8 cellular contexts compared by ENCODE assay signal in the genomic region with DNA sequence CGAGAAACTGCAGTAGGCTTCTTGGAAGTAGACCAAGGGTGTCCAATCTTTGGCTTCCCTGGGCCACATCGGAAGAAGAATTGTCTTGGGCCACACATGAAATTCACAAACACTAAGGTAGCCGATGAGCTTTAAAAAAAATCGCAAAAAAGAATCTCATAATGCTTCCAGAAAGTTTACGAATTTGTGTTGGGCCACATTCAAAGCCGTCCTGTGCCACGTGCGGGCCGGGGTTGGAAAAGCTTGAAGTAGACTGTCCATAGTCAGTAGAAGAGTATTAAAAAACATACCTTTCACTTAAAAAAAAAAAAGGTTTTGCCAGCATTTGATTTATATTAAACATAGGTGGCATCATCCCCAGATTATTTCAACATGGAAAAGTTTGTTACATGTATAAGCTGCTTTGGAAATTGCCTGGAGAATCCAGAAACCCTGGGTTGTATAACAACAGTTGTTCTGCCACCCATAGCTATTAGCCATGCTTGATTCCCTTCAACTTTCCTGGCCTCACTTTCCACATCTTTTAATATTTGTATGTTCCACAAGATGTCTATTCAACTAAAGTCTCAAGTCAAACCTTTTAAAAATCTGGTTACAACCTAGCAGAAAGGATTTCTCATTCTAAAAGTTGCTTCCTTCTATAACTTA. TPM values are rescaled to one million over a fixed set of nuclear protein-coding genes. Genes with fewer than 3 reads are reported as not detected.
DNase-seq lines count a peak whose midpoint lies in the region; ATAC-seq, FAIRE-seq and TF ChIP-seq lines count a peak whose summit lies in the region.

No MANE protein-coding gene starts in this region.

- H2AFZ ChIP-seq in OCI-LY1 (ENCODE audit: low read length) = no peak overlapping the region

- WGBS in endodermal cell (ENCODE audit: insufficient coverage in 1 of 2, insufficient read length in 1 of 2), 2 experiments = 82 to 86% methylated on average over 2 to 9 of the region's 9 CpGs

- CTCF ChIA-PET in CD8-positive, alpha-beta T cell (lab: Charles Lee) = interaction anchor here (0.8 to 1.4 kb wide), 3 partner anchors 73 to 260 kb away, joined by 3 read pairs; a partner anchor contains a TSS

- peaks cover 4% of the 10 kb centered on the region for H3K9me3 ChIP-seq in CD8-positive, alpha-beta T cell (ENCODE audit: low read length)
- peaks cover 10% of the 10 kb centered on the region; the same call in 1 of the 2 replicates for H3K9me3 ChIP-seq in OCI-LY1 (ENCODE audit: low read length)
- peaks cover 22% of the 10 kb centered on the region for H3K9me3 ChIP-seq in endodermal cell (ENCODE audit: control insufficient read depth, low read length)
- H3K9me3 ChIP-seq in neutrophil = no peaks in the 10 kb centered on the region

- FAIRE-seq in D721Med (lab: Jason Lieb, UNC) = no peak

- H3K4me1 ChIP-seq in CD8-positive, alpha-beta T cell (ENCODE audit: insufficient read depth, low read length) = no peaks in the 10 kb centered on the region
- peaks cover 14% of the 10 kb centered on the region for H3K4me1 ChIP-seq in OCI-LY1 (ENCODE audit: insufficient read depth, low read length, severe bottlenecking)
- H3K4me1 ChIP-seq in endodermal cell (ENCODE audit: control insufficient read depth, insufficient read depth, low read length) = no peaks in the 10 kb centered on the region
- peaks cover 12 to 17% of the 10 kb centered on the region in 2 experiments for H3K4me1 ChIP-seq in neutrophil (ENCODE audit: control insufficient read depth in 1 of 2, insufficient read depth in 1 of 2, low read depth in 1 of 2, low read length in 1 of 2)

- DNase-seq in CD8-positive, alpha-beta T cell = no peak
- DNase-seq in endodermal cell = no peak
- no peak for DNase-seq in NCI-H1436 (lab: John Stamatoyannopoulos, UW)
- DNase-seq in D721Med (ENCODE audit: insufficient read length, low spot score) = no peak

- POLR2A ChIA-PET in CD8-positive, alpha-beta T cell (lab: Charles Lee) = interaction anchor here (1.0 to 2.0 kb wide), 3 partner anchors 42 to 92 kb away, joined by 4 to 6 read pairs (median 4); a partner anchor contains a TSS

- H4K20me1 ChIP-seq in OCI-LY1 (ENCODE audit: insufficient read depth, low read length) = no peaks in the 10 kb centered on the region

- H3K4me2 ChIP-seq in OCI-LY1 (ENCODE audit: low read length) = peak overlapping the region; percentile 91

- no peaks in the 10 kb centered on the region for H3K27me3 ChIP-seq in CD8-positive, alpha-beta T cell (ENCODE audit: insufficient read depth, low read length)
- H3K27me3 ChIP-seq in OCI-LY1 (ENCODE audit: insufficient read depth, low read length) (no peaks in the 10 kb centered on the region), endodermal cell (ENCODE audit: control insufficient read depth, insufficient read depth, low read length, poor library complexity, severe bottlenecking) (no peaks in the 10 kb centered on the region), neutrophil (no peaks in the 10 kb centered on the region)

- H3K9ac ChIP-seq in OCI-LY1 (ENCODE audit: low read length) (peak overlapping the region; percentile 78), endodermal cell (ENCODE audit: extremely low read depth, low read length, poor library complexity, severe bottlenecking) (peak overlapping the region; percentile 62)

- H3K27me3 Mint-ChIP-seq in CD8-positive, alpha-beta T cell (ENCODE audit: low read depth) = no peaks in the 10 kb centered on the region
- H3K27me3 Mint-ChIP-seq in endodermal cell (ENCODE audit: insufficient read depth) = peaks cover 6% of the 10 kb centered on the region

- peaks cover 9% of the 10 kb centered on the region for H3K9me3 Mint-ChIP-seq in CD8-positive, alpha-beta T cell
- peaks cover 21% of the 10 kb centered on the region for H3K9me3 Mint-ChIP-seq in endodermal cell

- TF ChIP-seq CTCF in CD8-positive, alpha-beta T cell (IDR thresholded peaks at IDR 0.05) = no peak
- no peak for TF ChIP-seq CTCF in OCI-LY1 (IDR thresholded peaks at IDR 0.05; ENCODE audit: low read length)
- TF ChIP-seq CTCF in endodermal cell (conservative IDR thresholded peaks at IDR 0.05) = no peak
- TF ChIP-seq CTCF in neutrophil (IDR thresholded peaks at IDR 0.05) = no peak
- no peak for TF ChIP-seq CTCF in D721Med (IDR thresholded peaks at IDR 0.05; ENCODE audit: insufficient read depth, missing control alignments)

- H3K27ac Mint-ChIP-seq in CD8-positive, alpha-beta T cell = peak overlapping the region; percentile 89
- peak overlapping the region; percentile 95 for H3K27ac Mint-ChIP-seq in endodermal cell

- peak overlapping the region; percentile 71 for H3K4me3 ChIP-seq in CD8-positive, alpha-beta T cell (ENCODE audit: low read depth, low read length)
- H3K4me3 ChIP-seq in OCI-LY1 (ENCODE audit: low read depth, low read length, poor library complexity, severe bottlenecking) = peak overlapping the region; percentile 83
- H3K4me3 ChIP-seq in endodermal cell (ENCODE audit: low read length) = peak overlapping the region; percentile 89
- peak overlapping the region; percentile 66 to 83 for H3K4me3 ChIP-seq in neutrophil (ENCODE audit: low read depth in 1 of 2, low read length in 1 of 2)

- no peaks in the 10 kb centered on the region for H3K36me3 ChIP-seq in CD8-positive, alpha-beta T cell (ENCODE audit: insufficient read depth, low read length)
- H3K36me3 ChIP-seq in OCI-LY1 (ENCODE audit: insufficient read depth, low read length) (no peaks in the 10 kb centered on the region; the same call in 1 of the 2 replicates), endodermal cell (ENCODE audit: control insufficient read depth, insufficient read depth, low read length) (no peaks in the 10 kb centered on the region), neutrophil (no peaks in the 10 kb centered on the region)

- intact Hi-C loops in CD8-positive, alpha-beta T cell (cut with DNase I, micrococcal nuclease) = loop anchor here (1.0 to 10.0 kb wide), 9 partner anchors 41 to 1105 kb away; a partner anchor contains a TSS

- H3K4me3 Mint-ChIP-seq in CD8-positive, alpha-beta T cell = peak overlapping the region; percentile 87
- H3K4me3 Mint-ChIP-seq in endodermal cell = peak overlapping the region; percentile 84

- H3K27ac ChIP-seq in CD8-positive, alpha-beta T cell (ENCODE audit: low read depth, low read length) = peak overlapping the region; percentile 70
- H3K27ac ChIP-seq in OCI-LY1 (ENCODE audit: low read depth, low read length, poor library complexity, severe bottlenecking) = peak overlapping the region; percentile 52
- H3K27ac ChIP-seq in endodermal cell (ENCODE audit: low read depth, low read length) = peak overlapping the region; percentile 92
- peak overlapping the region; percentile 89 for H3K27ac ChIP-seq in neutrophil

- H3K36me3 Mint-ChIP-seq in CD8-positive, alpha-beta T cell = peaks cover 19% of the 10 kb centered on the region
- peaks cover 22% of the 10 kb centered on the region for H3K36me3 Mint-ChIP-seq in endodermal cell (ENCODE audit: low read depth)

- H3K4me1 Mint-ChIP-seq in CD8-positive, alpha-beta T cell (ENCODE audit: low read depth) = peaks cover 17% of the 10 kb centered on the region
- peaks cover 7% of the 10 kb centered on the region for H3K4me1 Mint-ChIP-seq in endodermal cell

- no peaks in the 10 kb centered on the region for H3K9me2 ChIP-seq in OCI-LY1 (ENCODE audit: low read depth, low read length)

- no peak for ATAC-seq in CD8-positive, alpha-beta T cell
- ATAC-seq in HG02973 (IDR thresholded peaks at IDR 0.05; ENCODE audit: unreplicated experiment) (no peak), HG03280 (IDR thresholded peaks at IDR 0.05; ENCODE audit: unreplicated experiment) (no peak)

- H3K79me2 ChIP-seq in OCI-LY1 (ENCODE audit: insufficient read depth, low read length) = no peaks in the 10 kb centered on the region

- no peaks in the 10 kb centered on the region for H3F3A ChIP-seq in OCI-LY1 (ENCODE audit: insufficient read depth, low read length)

RNA-seq across cellular contexts. Expression of a gene that starts 1.0 kb away (rescaled TPM):
- 1 to 10 TPM; 7.5 to 8.2 TPM for total RNA-seq in CD8-positive, alpha-beta T cell
- 10 to 100 TPM; 15.2 to 18.7 TPM for total RNA-seq in endodermal cell
- polyA plus RNA-seq in endodermal cell (2013, experiment 1 of 2) = 14.5 TPM
- polyA plus RNA-seq in endodermal cell (2013, experiment 2 of 2) = 13.5 TPM

RNA-seq across cellular contexts. Expression of a gene that starts 42.3 kb away (rescaled TPM):
- total RNA-seq in CD8-positive, alpha-beta T cell = 1 to 10 TPM; 8.0 to 8.5 TPM
- total RNA-seq in endodermal cell = 1 to 10 TPM; 1.7 to 4.1 TPM
- 6.6 TPM for polyA plus RNA-seq in endodermal cell (2013, experiment 1 of 2)
- polyA plus RNA-seq in endodermal cell (2013, experiment 2 of 2) = 4.6 TPM
